Comparison of ENCODE assay signal across 1 cellular context in the genomic region with DNA sequence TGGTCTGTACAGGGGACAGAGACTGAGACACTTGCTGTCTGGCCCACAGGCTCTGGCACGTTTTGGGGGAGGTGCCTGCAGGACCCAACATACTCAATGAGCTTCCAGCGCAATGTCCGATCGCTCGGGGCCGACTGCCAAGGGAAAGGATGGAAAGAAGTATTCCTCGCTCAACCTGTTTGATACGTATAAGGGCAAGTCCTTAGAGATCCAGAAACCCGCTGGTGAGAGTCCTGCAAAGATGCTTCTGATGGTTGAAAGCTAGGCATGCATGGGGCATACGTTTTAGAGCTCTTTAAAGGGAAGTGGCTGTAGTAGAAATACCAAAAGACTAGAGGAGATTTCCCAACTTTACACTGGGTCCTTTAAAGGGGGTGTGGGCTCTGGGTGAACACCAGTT.
TF ChIP-seq lines count a peak whose summit lies in the region.

No MANE protein-coding gene starts in this region.

TF ChIP-seq in endothelial cell of umbilical vein, 7 proteins besides CTCF, POLR2A, EP300 and RAD21:
- TF ChIP-seq JUN (IDR thresholded peaks at IDR 0.05; ENCODE audit: borderline replicate concordance, insufficient read depth, insufficient read length, low read depth) = no peak
- no peak for TF ChIP-seq GATA2 (IDR thresholded peaks at IDR 0.05; ENCODE audit: insufficient read depth, insufficient read length, low read depth, low read length)
- TF ChIP-seq EZH2 (IDR thresholded peaks at IDR 0.05; ENCODE audit: borderline replicate concordance, low read depth, low read length, severe bottlenecking) = no peak
- TF ChIP-seq, protein P1, sequence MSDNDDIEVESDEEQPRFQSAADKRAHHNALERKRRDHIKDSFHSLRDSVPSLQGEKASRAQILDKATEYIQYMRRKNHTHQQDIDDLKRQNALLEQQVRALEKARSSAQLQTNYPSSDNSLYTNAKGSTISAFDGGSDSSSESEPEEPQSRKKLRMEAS (IDR thresholded peaks at IDR 0.05; ENCODE audit: insufficient read depth, insufficient read length) = no peak
- TF ChIP-seq FOS (IDR thresholded peaks at IDR 0.05; ENCODE audit: borderline replicate concordance, insufficient read depth, low read length) = no peak
- no peak for TF ChIP-seq POLR2AphosphoS5 (IDR thresholded peaks at IDR 0.05; ENCODE audit: insufficient read depth, low read depth, low read length)
- no peak for TF ChIP-seq MYC (IDR thresholded peaks at IDR 0.05; ENCODE audit: low read depth, low read length)
